ENCODE assay signal across 9 cellular contexts in genomic region chr5:153496835-153497234, GRCh38. TPM values are rescaled to one million over a fixed set of nuclear protein-coding genes. Genes with fewer than 3 reads are reported as not detected.
DNase-seq lines count a peak whose midpoint lies in the region; ATAC-seq and TF ChIP-seq lines count a peak whose summit lies in the region.
"Had no signal": no experiment of that assay in that cellular context is flagged by ENCODE, and none has a peak within 500 bp of the region (broad histone marks: within the 10 kb centered on the region; RNA-seq: fewer than 3 reads in every experiment).

No MANE protein-coding gene starts in this region.

- POLR2A ChIA-PET in CD4-positive, alpha-beta memory T cell (lab: Charles Lee; ENCODE audit: partially characterized antibody), result no interaction called here

- peaks cover 0 to 1% of the 10 kb centered on the region in 2 donors for H3K27me3 Mint-ChIP-seq in CD4-positive, alpha-beta memory T cell

- peak; percentile 49 for TF ChIP-seq CTCF in GM10266 (IDR thresholded peaks at IDR 0.05; ENCODE audit: control insufficient read depth, insufficient read depth, low read depth, missing control alignments)
- peak; percentile 66 to 96 (median 80) for TF ChIP-seq CTCF in adrenal gland (IDR thresholded peaks at IDR 0.05)

- peaks cover 0 to 3% (median 0%) of the 10 kb centered on the region in 8 donors for H3K9me3 Mint-ChIP-seq in CD4-positive, alpha-beta memory T cell

- no peaks in the 10 kb centered on the region for H3K36me3 ChIP-seq in adrenal gland (replicated peaks in 1 of 2)
- H3K36me3 ChIP-seq in CD4-positive, alpha-beta memory T cell (ENCODE audit: insufficient read depth, low read length), result no peaks in the 10 kb centered on the region

- WGBS in adrenal gland, 4 donors, result 37 to 70% (median 56%) methylated on average over 1 of the region's 1 CpG

- H3K27ac ChIP-seq in adrenal gland, result no peak overlapping the region
- no peak overlapping the region for H3K27ac ChIP-seq in CD4-positive, alpha-beta memory T cell (ENCODE audit: low read depth, low read length)

- H3K4me3 ChIP-seq in adrenal gland, result no peak overlapping the region
- H3K4me3 ChIP-seq in CD4-positive, alpha-beta memory T cell (ENCODE audit: low read length in 2 of 2), result no peak overlapping the region
- H3K4me3 ChIP-seq: lung had no signal

- no peaks in the 10 kb centered on the region for H3K27me3 ChIP-seq in adrenal gland
- H3K27me3 ChIP-seq in CD4-positive, alpha-beta memory T cell (ENCODE audit: insufficient read depth, low read length), result no peaks in the 10 kb centered on the region

- CTCF ChIA-PET in CD4-positive, alpha-beta memory T cell (lab: Charles Lee; ENCODE audit: partially characterized antibody), result no interaction called here

- H3K4me1 Mint-ChIP-seq in CD4-positive, alpha-beta memory T cell, result no peaks in the 10 kb centered on the region

- H3K9me3 ChIP-seq in adrenal gland (replicated peaks in 1 of 3), result no peaks in the 10 kb centered on the region
- H3K9me3 ChIP-seq in CD4-positive, alpha-beta memory T cell (ENCODE audit: control insufficient read depth in 1 of 2, low read length in 2 of 2), result no peaks in the 10 kb centered on the region

- intact Hi-C loops in adrenal gland (cut with DNase I), result loop anchor here (5.0 to 10.0 kb wide), 3 partner anchors 218 to 468 kb away; no protein-coding TSS in a partner anchor
- intact Hi-C loops in CD4-positive, alpha-beta memory T cell (cut with micrococcal nuclease), result no loop called here

- no peak for TF ChIP-seq POLR2A in adrenal gland (IDR thresholded peaks at IDR 0.05)

- no peak overlapping the region for H3K27ac Mint-ChIP-seq in CD4-positive, alpha-beta memory T cell

- no peaks in the 10 kb centered on the region for H3K4me1 ChIP-seq in adrenal gland (replicated peaks in 1 of 2)
- H3K4me1 ChIP-seq in CD4-positive, alpha-beta memory T cell (ENCODE audit: insufficient read depth, low read length), result no peaks in the 10 kb centered on the region

- ATAC-seq in HG03565 (IDR thresholded peaks at IDR 0.05; ENCODE audit: unreplicated experiment) (peak; percentile 51), left lobe of liver (peak; percentile 78), HG03280 (IDR thresholded peaks at IDR 0.05; ENCODE audit: unreplicated experiment) (no peak)

- DNase-seq in GM10266 (ENCODE audit: extremely low spot score) (no peak), adrenal gland (peak in 3 of 7 donors; percentile 11 to 29 (median 16)), left lobe of liver (ENCODE audit: low spot score) (no peak), ureter (ENCODE audit: low spot score) (no peak)
- DNase-seq in CD4-positive, alpha-beta memory T cell, result no peak
- DNase-seq in activated naive CD4-positive, alpha-beta T cell treated with anti-CD3 and anti-CD28 coated beads, Interleukin-2, amount 50 U/mL, for 16 hours, result no peak

- H3K36me3 Mint-ChIP-seq in CD4-positive, alpha-beta memory T cell, result no peaks in the 10 kb centered on the region

- H3K4me3 Mint-ChIP-seq in CD4-positive, alpha-beta memory T cell, result no peak overlapping the region

RNA-seq across cellular contexts. Expression of gene GRIA1, which starts 6.4 kb away (rescaled TPM):
- 1 to 10 TPM in 3 of 8 donors, under 1 TPM in 5; 0.12 to 1.4 (median 0.83) TPM for total RNA-seq in adrenal gland
- 1 to 10 TPM in 1 of 3 donors, under 1 TPM in 2; 0.27 to 1.1 (median 0.84) TPM for polyA plus RNA-seq in adrenal gland
- total RNA-seq in left lobe of liver, result not detected
- not detected for total RNA-seq in ureter
- total RNA-seq in CD4-positive, alpha-beta memory T cell, result not detected
- not detected for polyA plus RNA-seq in CD4-positive, alpha-beta memory T cell
